ENCODE assay signal across 17 cellular contexts in the genomic region with DNA sequence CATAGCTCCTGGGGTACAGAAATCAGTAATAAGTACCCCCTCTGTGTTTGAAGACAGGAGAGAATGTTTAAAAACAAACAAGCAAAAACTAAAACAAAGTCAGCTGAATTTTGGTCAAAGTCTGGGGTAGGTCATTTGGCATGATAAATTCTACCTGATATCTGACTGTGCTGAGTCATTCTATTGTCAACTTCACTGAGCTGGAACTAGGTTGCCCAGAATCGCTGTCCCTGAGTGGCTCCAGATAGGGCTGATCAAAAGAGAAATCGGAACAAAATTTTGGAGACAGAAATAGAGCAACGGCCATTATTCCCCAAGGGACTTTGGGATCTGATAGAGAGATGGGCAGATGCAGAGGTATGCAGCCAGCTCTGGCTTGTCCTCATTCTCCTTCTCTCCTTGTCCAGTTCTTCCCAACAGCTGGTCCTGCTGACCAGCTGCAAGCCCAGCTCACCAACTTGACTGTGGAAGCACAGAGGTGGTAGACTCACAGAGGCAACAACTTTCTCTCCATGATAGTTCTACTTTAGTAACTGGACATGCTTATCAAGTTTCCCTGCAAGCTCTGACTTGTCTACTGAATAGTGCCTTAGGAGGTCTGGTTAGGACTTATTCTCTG. TPM values are rescaled to one million over a fixed set of nuclear protein-coding genes. Genes with fewer than 3 reads are reported as not detected.
DNase-seq lines count a peak whose midpoint lies in the region; ATAC-seq, FAIRE-seq and TF ChIP-seq lines count a peak whose summit lies in the region.
"Had no signal": no experiment of that assay in that cellular context is flagged by ENCODE, and none has a peak within 500 bp of the region (broad histone marks: within the 10 kb centered on the region; RNA-seq: fewer than 3 reads in every experiment).

No MANE protein-coding gene starts in this region.

- no peaks in the 10 kb centered on the region for H3K27me3 Mint-ChIP-seq in activated CD8-positive, alpha-beta memory T cell treated with anti-CD3 and anti-CD28 coated beads, Interleukin-2, amount 10 ng/mL, durations not matched to agents 7 days and 5 days
- peaks cover 15% of the 10 kb centered on the region for H3K27me3 Mint-ChIP-seq in T-helper 17 cell
- H3K27me3 Mint-ChIP-seq in CD8-positive, alpha-beta T cell (ENCODE audit: low read depth), result peaks cover 2% of the 10 kb centered on the region

- no peak overlapping the region for H3K4me3 Mint-ChIP-seq in activated CD8-positive, alpha-beta memory T cell treated with anti-CD3 and anti-CD28 coated beads, Interleukin-2, amount 10 ng/mL, durations not matched to agents 7 days and 5 days
- no peak overlapping the region for H3K4me3 Mint-ChIP-seq in T-helper 17 cell
- no peak overlapping the region for H3K4me3 Mint-ChIP-seq in CD8-positive, alpha-beta T cell

- POLR2A ChIA-PET in K562 (lab: Yijun Ruan, JAX), result interaction anchor here (0.7 to 1.5 kb wide), 3 partner anchors 10 to 12 kb away, joined by 5 to 8 read pairs (median 5); no protein-coding TSS in a partner anchor
- POLR2A ChIA-PET in CD8-positive, alpha-beta T cell (lab: Charles Lee), result no interaction called here

- 2% methylated on average over 3 of the region's 3 CpGs for WGBS in K562 (ENCODE audit: insufficient coverage, low coverage, missing lambda C conversion rate)
- 92 to 96% methylated on average over 1 to 3 of the region's 3 CpGs for WGBS in mesodermal cell (ENCODE audit: insufficient coverage in 2 of 2), 2 experiments
- WGBS in transverse colon (ENCODE audit: low coverage in 1 of 2), 2 donors, result 74 to 80% methylated on average over 1 to 3 of the region's 3 CpGs

- H3K36me3 ChIP-seq in K562 (ENCODE audit: control insufficient read depth, insufficient read depth, low read length) (no peaks in the 10 kb centered on the region), mesodermal cell (ENCODE audit: control insufficient read depth, insufficient read depth, low read length) (no peaks in the 10 kb centered on the region), transverse colon (no peaks in the 10 kb centered on the region)
- no peaks in the 10 kb centered on the region for H3K36me3 ChIP-seq in CD8-positive, alpha-beta T cell (ENCODE audit: insufficient read depth, low read length)
- H3K36me3 ChIP-seq: left lung, sigmoid colon, SJSA1 had no signal

- H3K79me2 ChIP-seq in K562 (ENCODE audit: control insufficient read depth, insufficient read depth, low read length), result no peaks in the 10 kb centered on the region

- TF ChIP-seq EP300 in K562 (IDR thresholded peaks at IDR 0.05; ENCODE audit: low read length) (no peak), transverse colon (IDR thresholded peaks at IDR 0.05; ENCODE audit: low read depth) (no peak)

- H3K4me1 ChIP-seq in K562 (replicated peaks in 1 of 2; ENCODE audit: control insufficient read depth in 2 of 2, insufficient read depth in 2 of 2, low read length in 2 of 2) (no peaks in the 10 kb centered on the region; a peak in 2 of 5 replicates), mesodermal cell (ENCODE audit: control insufficient read depth, insufficient read depth, low read length, poor library complexity, severe bottlenecking) (peaks cover 19% of the 10 kb centered on the region), transverse colon (no peaks in the 10 kb centered on the region)
- peaks cover 3% of the 10 kb centered on the region for H3K4me1 ChIP-seq in CD8-positive, alpha-beta T cell (ENCODE audit: insufficient read depth, low read length)
- H3K4me1 ChIP-seq: left lung, sigmoid colon, SJSA1 had no signal

- H3K4me3 ChIP-seq in K562 (no peak overlapping the region), mesodermal cell (ENCODE audit: extremely low read depth, insufficient read depth, low read length, poor library complexity, severe bottlenecking) (no peak overlapping the region), transverse colon (no peak overlapping the region)
- no peak overlapping the region for H3K4me3 ChIP-seq in CD8-positive, alpha-beta T cell (ENCODE audit: low read depth, low read length)
- H3K4me3 ChIP-seq: left lung, sigmoid colon, SJSA1 had no signal

- H3K4me2 ChIP-seq in K562 (ENCODE audit: insufficient read depth, low read length), result no peak overlapping the region
- H3K4me2 ChIP-seq: KMS-11 had no signal

- H3K27ac Mint-ChIP-seq in activated CD8-positive, alpha-beta memory T cell treated with anti-CD3 and anti-CD28 coated beads, Interleukin-2, amount 10 ng/mL, durations not matched to agents 7 days and 5 days, result no peak overlapping the region
- H3K27ac Mint-ChIP-seq in T-helper 17 cell, result no peak overlapping the region
- no peak overlapping the region for H3K27ac Mint-ChIP-seq in CD8-positive, alpha-beta T cell

- no peak overlapping the region for H3K9ac ChIP-seq in K562 (ENCODE audit: insufficient read depth in 1 of 2, low read depth in 2 of 2, low read length in 2 of 2)
- H3K9ac ChIP-seq: KMS-11 had no signal

- H2AFZ ChIP-seq in K562 (ENCODE audit: low read depth, low read length), result no peak overlapping the region

- no TSS peak for BruUV-seq in K562 (replicated peaks; lab: Mats Ljungman, UMichigan)

- no peaks in the 10 kb centered on the region for H3K36me3 Mint-ChIP-seq in activated CD8-positive, alpha-beta memory T cell treated with anti-CD3 and anti-CD28 coated beads, Interleukin-2, amount 10 ng/mL, durations not matched to agents 7 days and 5 days
- no peaks in the 10 kb centered on the region for H3K36me3 Mint-ChIP-seq in T-helper 17 cell (ENCODE audit: low read depth)
- H3K36me3 Mint-ChIP-seq in CD8-positive, alpha-beta T cell, result no peaks in the 10 kb centered on the region

- ATAC-seq in HG02981 (IDR thresholded peaks at IDR 0.05; ENCODE audit: unreplicated experiment) (peak; percentile 27), K562 (no peak), T-helper 17 cell (no peak)
- ATAC-seq in activated CD8-positive, alpha-beta memory T cell treated with anti-CD3 and anti-CD28 coated beads, Interleukin-2, amount 10 ng/mL, durations not matched to agents 7 days and 5 days, result no peak
- ATAC-seq in CD8-positive, alpha-beta T cell, result no peak
- ATAC-seq: left lung, PC-3 had no signal

- H3K27ac ChIP-seq in K562 (ENCODE audit: extremely low read depth, low read depth, low read length) (no peak overlapping the region), mesodermal cell (ENCODE audit: low read depth, low read length, severe bottlenecking) (peak overlapping the region; percentile 50), transverse colon (no peak overlapping the region)
- no peak overlapping the region for H3K27ac ChIP-seq in CD8-positive, alpha-beta T cell (ENCODE audit: low read depth, low read length)
- H3K27ac ChIP-seq: KMS-11, left lung, sigmoid colon, SJSA1 had no signal

- in situ Hi-C loops in K562 (cut with MboI) (no loop called here), transverse colon (cut with MboI; ENCODE audit: low pct_ligation_motif_present in 1 of 4, low pct_unique_long_range_greater_than_20kb in 1 of 4, low sequenced_read_pairs in 3 of 4) (no loop called here)

- H3K27me3 ChIP-seq in K562 (ENCODE audit: control insufficient read depth in 2 of 2, insufficient read depth in 2 of 2, low read length in 2 of 2) (no peaks in the 10 kb centered on the region), transverse colon (no peaks in the 10 kb centered on the region)
- H3K27me3 ChIP-seq in CD8-positive, alpha-beta T cell (ENCODE audit: insufficient read depth, low read length), result no peaks in the 10 kb centered on the region
- H3K27me3 ChIP-seq: left lung, sigmoid colon, SJSA1 had no signal

- intact Hi-C loops in K562 (cut with micrococcal nuclease), result no loop called here
- intact Hi-C loops in transverse colon (cut with DNase I; ENCODE audit: low total_unique reads), result no loop called here
- intact Hi-C loops in CD8-positive, alpha-beta T cell (cut with DNase I, micrococcal nuclease), result no loop called here

- no peaks in the 10 kb centered on the region for H3K4me1 Mint-ChIP-seq in activated CD8-positive, alpha-beta memory T cell treated with anti-CD3 and anti-CD28 coated beads, Interleukin-2, amount 10 ng/mL, durations not matched to agents 7 days and 5 days
- no peaks in the 10 kb centered on the region for H3K4me1 Mint-ChIP-seq in T-helper 17 cell
- H3K4me1 Mint-ChIP-seq in CD8-positive, alpha-beta T cell (ENCODE audit: low read depth), result no peaks in the 10 kb centered on the region

- no peaks in the 10 kb centered on the region for H3K9me1 ChIP-seq in K562 (ENCODE audit: control insufficient read depth, insufficient read depth, low read length)

- no peaks in the 10 kb centered on the region for H3K9me3 ChIP-seq in K562 (replicated peaks; ENCODE audit: control insufficient read depth, insufficient read depth, low read depth, low read length)
- peaks cover 5% of the 10 kb centered on the region for H3K9me3 ChIP-seq in mesodermal cell (ENCODE audit: control insufficient read depth, low read length)
- no peaks in the 10 kb centered on the region for H3K9me3 ChIP-seq in transverse colon
- H3K9me3 ChIP-seq in T-helper 17 cell (ENCODE audit: control insufficient read depth, low read length, poor library complexity, severe bottlenecking), result peaks cover 2% of the 10 kb centered on the region
- no peaks in the 10 kb centered on the region for H3K9me3 ChIP-seq in CD8-positive, alpha-beta T cell (ENCODE audit: low read length)
- H3K9me3 ChIP-seq: left lung, sigmoid colon, SJSA1 had no signal

- FAIRE-seq in GM18507 (lab: Jason Lieb, UNC) (peak; percentile 44), K562 (lab: Jason Lieb, UNC) (peak; percentile 15)

- TF ChIP-seq CTCF in K562 (IDR thresholded peaks at IDR 0.05 in 2 of 3, conservative IDR thresholded peaks at IDR 0.05 in 1 of 3; ENCODE audit: insufficient read depth in 2 of 3, low read depth in 1 of 3, low read length in 3 of 3) (no peak), transverse colon (IDR thresholded peaks at IDR 0.05) (no peak)
- TF ChIP-seq CTCF in CD8-positive, alpha-beta T cell (IDR thresholded peaks at IDR 0.05), result no peak

- TF ChIP-seq POLR2A in K562 (conservative IDR thresholded peaks at IDR 0.05), result no peak
- no peak for TF ChIP-seq POLR2A in transverse colon (IDR thresholded peaks at IDR 0.05)

- H4K20me1 ChIP-seq in K562 (replicated peaks; ENCODE audit: control insufficient read depth, insufficient read depth, low read length), result no peaks in the 10 kb centered on the region

- no peak for TF ChIP-seq RAD21 in K562 (CRISPR knock-in tag; conservative IDR thresholded peaks at IDR 0.05 in 1 of 2, IDR thresholded peaks at IDR 0.05 in 1 of 2)

- no peaks in the 10 kb centered on the region for H3K9me3 Mint-ChIP-seq in activated CD8-positive, alpha-beta memory T cell treated with anti-CD3 and anti-CD28 coated beads, Interleukin-2, amount 10 ng/mL, durations not matched to agents 7 days and 5 days (ENCODE audit: low read depth)
- no peaks in the 10 kb centered on the region for H3K9me3 Mint-ChIP-seq in CD8-positive, alpha-beta T cell

- CTCF ChIA-PET in K562 (lab: Yijun Ruan, JAX; ENCODE audit: low intra/inter-chr PET ratio), result no interaction called here
- CTCF ChIA-PET in activated CD8-positive, alpha-beta memory T cell treated with anti-CD3 and anti-CD28 coated beads, Interleukin-2, amount 10 ng/mL, durations not matched to agents 7 days and 5 days (lab: Charles Lee), result no interaction called here
- CTCF ChIA-PET in CD8-positive, alpha-beta T cell (lab: Charles Lee), result no interaction called here

- no peak for DNase-seq in GM18507 (ENCODE audit: extremely low spot score, insufficient read length, low read depth)
- no peak for DNase-seq in K562 (ENCODE audit: extremely low read depth in 1 of 4, low spot score in 3 of 4)
- no peak for DNase-seq in activated CD8-positive, alpha-beta memory T cell treated with anti-CD3 and anti-CD28 coated beads, Interleukin-2, amount 10 ng/mL, durations not matched to agents 7 days and 5 days
- DNase-seq in transverse colon, result no peak
- no peak for DNase-seq in T-helper 17 cell
- no peak for DNase-seq in CD8-positive, alpha-beta T cell
- DNase-seq: effector CD8-positive, alpha-beta T cell; left lung; NCI-H1105 treated with DMSO at 0.1 percent for 48 hours; NCI-H2171; PC-3; sigmoid colon; stimulated activated CD4-positive, alpha-beta T cell treated with anti-CD3 and anti-CD28 coated beads, Interleukin-2, amount 100 ng/mL, for 48 hours had no signal

RNA-seq across cellular contexts. Expression of a gene that starts 57.3 kb away (rescaled TPM):
- total RNA-seq in K562 (2011; cell fraction: chromatin; rRNA removed; ENCODE audit: low replicate concordance), result not detected in 2 replicates
- not detected in 2 replicates for total RNA-seq in K562 (2011; cell fraction: nucleolus; rRNA removed)
- 0.46 TPM in 1 of 2 replicates, not detected in the other for total RNA-seq in K562 (2011; cell fraction: nucleoplasm; rRNA removed)
- total RNA-seq in K562 (2014; rRNA removed), result 0.04 TPM in 1 of 2 replicates, not detected in the other
- total RNA-seq in K562 (2014; rRNA removed; fragmentation: Illumina TruSeq; extraction: Trizol), result not detected in 2 replicates
- total RNA-seq in K562 (2015; rRNA removed; fragmentation: Illumina TruSeq; extraction: Trizol), result not detected in 2 replicates
- total RNA-seq in K562 (2021), result 0.07 TPM in 1 of 2 replicates, not detected in the other
- not detected in 2 replicates for polyA plus RNA-seq in K562 (2011; rRNA removed)
- polyA plus RNA-seq in K562 (2011; cell fraction: cytosol; rRNA removed), result 0.01 and 0.03 TPM in 2 replicates
- 0.09 TPM in 1 of 2 replicates, not detected in the other for polyA plus RNA-seq in K562 (2011; cell fraction: nucleus; rRNA removed)
- 0.04 TPM in 1 of 2 replicates, not detected in the other for polyA plus RNA-seq in K562 (2012)
- 0.12 TPM in 1 of 2 replicates, not detected in the other for polyA plus RNA-seq in K562 (2014; fragmentation: Illumina TruSeq; extraction: Trizol)
- under 1 TPM in 1 of 2 experiments, not detected in 1; 0.03 TPM for polyA plus RNA-seq in K562 (2014; fragmentation: Nextera tagmentation; extraction: Ambion mirVana)
- polyA plus RNA-seq in K562 (2014; rRNA removed), result not detected in 2 replicates
- polyA minus RNA-seq in K562 (2011; rRNA and poly(A)+ RNA removed), result not detected in 2 replicates
- polyA minus RNA-seq in K562 (2011; cell fraction: cytosol; rRNA and poly(A)+ RNA removed), result not detected in 2 replicates
- under 0.01 TPM in 1 of 2 replicates, not detected in the other for polyA minus RNA-seq in K562 (2011; cell fraction: nucleus; rRNA and poly(A)+ RNA removed)
- polyA plus RNA-seq in mesodermal cell (2013, experiment 1 of 2), result 0.22 TPM
- not detected for polyA plus RNA-seq in mesodermal cell (2013, experiment 2 of 2)
- not detected for total RNA-seq in activated CD8-positive, alpha-beta memory T cell treated with anti-CD3 and anti-CD28 coated beads, Interleukin-2, amount 10 ng/mL, durations not matched to agents 7 days and 5 days
- total RNA-seq in transverse colon, result 10 to 100 TPM in 1 of 4 donors, 1 to 10 TPM in 3; 2.6 to 19.7 (median 5.4) TPM
- total RNA-seq in T-helper 17 cell, result not detected
- total RNA-seq in CD8-positive, alpha-beta T cell, result not detected
- total RNA-seq: PC-3 had no signal
